21 cellular contexts compared by ENCODE assay signal in genomic region chr3:102444101-102444500, GRCh38. TPM values are rescaled to one million over a fixed set of nuclear protein-coding genes. Genes with fewer than 3 reads are reported as not detected.
DNase-seq lines count a peak whose midpoint lies in the region; TF ChIP-seq lines count a peak whose summit lies in the region.
"Had no signal": no experiment of that assay in that cellular context is flagged by ENCODE, and none has a peak within 500 bp of the region (broad histone marks: within the 10 kb centered on the region; RNA-seq: fewer than 3 reads in every experiment).

No MANE protein-coding gene starts in this region.

- no peak overlapping the region for H2AFZ ChIP-seq in fibroblast of lung (ENCODE audit: low read length)
- H2AFZ ChIP-seq in mesenchymal stem cell (ENCODE audit: low read depth, low read length): no peak overlapping the region

- H3K4me3 ChIP-seq in fibroblast of lung (replicated peaks in 1 of 4; ENCODE audit: control extremely low read depth in 1 of 4, insufficient read depth in 1 of 4, low read depth in 3 of 4, low read length in 4 of 4) (no peak overlapping the region), mesenchymal stem cell (ENCODE audit: insufficient read depth in 1 of 2, low read depth in 1 of 2, low read length in 2 of 2) (no peak overlapping the region)
- H3K4me3 ChIP-seq: ascending aorta; BLaER1 treated with 17β-estradiol and CSF1 and Interleukin-3, amounts not matched to agents 10 nM and 100 nM; gastroesophageal sphincter had no signal

- no peaks in the 10 kb centered on the region for H3K79me1 ChIP-seq in mesenchymal stem cell (replicated peaks; ENCODE audit: low read length, poor library complexity, severe bottlenecking)

- no peak overlapping the region for H2AK5ac ChIP-seq in mesenchymal stem cell (ENCODE audit: low read length, severe bottlenecking)

- H3K27ac ChIP-seq in fibroblast of lung (ENCODE audit: insufficient read depth, low read length) (no peak overlapping the region), mesenchymal stem cell (ENCODE audit: low read length, poor library complexity, severe bottlenecking) (no peak overlapping the region)
- H3K27ac ChIP-seq: ascending aorta; BLaER1 treated with 17β-estradiol and CSF1 and Interleukin-3, amounts not matched to agents 10 nM and 100 nM; gastroesophageal sphincter; RWPE1 had no signal

- no peak overlapping the region for H3K18ac ChIP-seq in mesenchymal stem cell (ENCODE audit: low read depth in 1 of 2, low read length in 2 of 2)

- TF ChIP-seq CTCF in fibroblast of lung (conservative IDR thresholded peaks at IDR 0.05 in 1 of 2, IDR thresholded peaks at IDR 0.05 in 1 of 2; ENCODE audit: low read depth in 1 of 2, low read length in 2 of 2): no peak

- 100% methylated on average over 1 of the region's 2 CpGs for WGBS in mesenchymal stem cell

- no peak overlapping the region for H2BK12ac ChIP-seq in mesenchymal stem cell (ENCODE audit: low read length in 2 of 2)

- H4K91ac ChIP-seq in mesenchymal stem cell (ENCODE audit: low read length): no peak overlapping the region

- H3K23ac ChIP-seq in mesenchymal stem cell (ENCODE audit: low read length in 2 of 2): no peak overlapping the region

- H3K4me1 ChIP-seq in fibroblast of lung (ENCODE audit: control insufficient read depth, extremely low read depth, insufficient read depth, low read length) (no peaks in the 10 kb centered on the region), mesenchymal stem cell (ENCODE audit: control insufficient read depth, insufficient read depth, low read depth, low read length) (no peaks in the 10 kb centered on the region)
- H3K4me1 ChIP-seq: ascending aorta; BLaER1 treated with 17β-estradiol and CSF1 and Interleukin-3, amounts not matched to agents 10 nM and 100 nM; gastroesophageal sphincter had no signal

- H3K14ac ChIP-seq in mesenchymal stem cell (ENCODE audit: low read length in 2 of 2): no peak overlapping the region

- no peak overlapping the region for H2BK15ac ChIP-seq in mesenchymal stem cell (ENCODE audit: low read depth, poor library complexity, severe bottlenecking)

- H3K9me3 ChIP-seq in fibroblast of lung (ENCODE audit: control insufficient read depth, insufficient read depth, low read depth, low read length) (no peaks in the 10 kb centered on the region), mesenchymal stem cell (ENCODE audit: control insufficient read depth, low read length) (no peaks in the 10 kb centered on the region)
- H3K9me3 ChIP-seq: ascending aorta; BLaER1 treated with 17β-estradiol and CSF1 and Interleukin-3, amounts not matched to agents 10 nM and 100 nM; gastroesophageal sphincter had no signal

- no peak overlapping the region for H4K8ac ChIP-seq in mesenchymal stem cell (ENCODE audit: low read length)

- DNase-seq in GM04504 (ENCODE audit: low read depth) (peak; percentile 10), SK-N-DZ (ENCODE audit: low spot score) (peak; percentile 49), fibroblast of lung (ENCODE audit: low read depth in 2 of 2) (peak; percentile 45 to 69), stromal cell of bone marrow (ENCODE audit: low read depth) (peak; percentile 3), mesenchymal stem cell (no peak), NCI-H526 treated with DMSO at 0.1 percent for 48 hours (lab: John Stamatoyannopoulos, UW) (no peak)
- DNase-seq in stimulated activated naive CD4-positive, alpha-beta T cell (lab: John Stamatoyannopoulos, UW): no peak
- DNase-seq: activated naive CD4-positive, alpha-beta T cell treated with anti-CD3 and anti-CD28 coated beads, Interleukin-2, amount 50 U/mL, for 16 hours; Calu3; cortex of kidney; kidney; mammary epithelial cell; NCI-H146; NCI-H226; stimulated activated CD4-positive, alpha-beta T cell treated with anti-CD3 and anti-CD28 coated beads, Interleukin-12 subunit alpha, Interleukin-12 subunit beta, amount 100 ng/mL, for 4 hours had no signal

- H3K79me2 ChIP-seq in fibroblast of lung (ENCODE audit: control insufficient read depth, insufficient read depth, low read length): no peaks in the 10 kb centered on the region

- no peaks in the 10 kb centered on the region for H3K27me3 ChIP-seq in fibroblast of lung (ENCODE audit: control insufficient read depth, insufficient read depth, low read length)
- H3K27me3 ChIP-seq in mesenchymal stem cell (ENCODE audit: control insufficient read depth in 1 of 2, insufficient read depth in 1 of 2, low read length in 2 of 2): no peaks in the 10 kb centered on the region
- H3K27me3 ChIP-seq: ascending aorta; BLaER1 treated with 17β-estradiol and CSF1 and Interleukin-3, amounts not matched to agents 10 nM and 100 nM; gastroesophageal sphincter had no signal

- no peak overlapping the region for H3K4me2 ChIP-seq in fibroblast of lung (ENCODE audit: extremely low read depth, insufficient read depth, low read length)
- H3K4me2 ChIP-seq in mesenchymal stem cell (ENCODE audit: low read length, poor library complexity, severe bottlenecking): no peak overlapping the region
- H3K4me2 ChIP-seq: BLaER1 treated with 17β-estradiol and CSF1 and Interleukin-3, amounts not matched to agents 10 nM and 100 nM had no signal

- no peaks in the 10 kb centered on the region for H4K20me1 ChIP-seq in fibroblast of lung (ENCODE audit: control insufficient read depth, extremely low read depth, insufficient read depth, low read length)
- H4K20me1 ChIP-seq: BLaER1 treated with 17β-estradiol and CSF1 and Interleukin-3, amounts not matched to agents 10 nM and 100 nM had no signal

- H2BK5ac ChIP-seq in mesenchymal stem cell (ENCODE audit: low read depth, low read length, poor library complexity, severe bottlenecking): no peak overlapping the region

- H3K4ac ChIP-seq in mesenchymal stem cell (ENCODE audit: low read depth in 1 of 2, low read length in 2 of 2): no peak overlapping the region

- H3K9ac ChIP-seq in fibroblast of lung (ENCODE audit: insufficient read depth, low read length) (no peak overlapping the region), mesenchymal stem cell (ENCODE audit: low read length) (no peak overlapping the region)
- H3K9ac ChIP-seq: BLaER1 treated with 17β-estradiol and CSF1 and Interleukin-3, amounts not matched to agents 10 nM and 100 nM had no signal

- no peaks in the 10 kb centered on the region for H3K36me3 ChIP-seq in fibroblast of lung (ENCODE audit: control insufficient read depth, insufficient read depth, low read length)
- no peaks in the 10 kb centered on the region for H3K36me3 ChIP-seq in mesenchymal stem cell (ENCODE audit: control insufficient read depth in 1 of 2, insufficient read depth in 2 of 2, low read depth in 1 of 2, low read length in 2 of 2)
- H3K36me3 ChIP-seq: ascending aorta; BLaER1 treated with 17β-estradiol and CSF1 and Interleukin-3, amounts not matched to agents 10 nM and 100 nM; gastroesophageal sphincter had no signal

- H2BK120ac ChIP-seq in mesenchymal stem cell (ENCODE audit: low read depth, low read length): no peak overlapping the region

RNA-seq across cellular contexts. Expression of gene ZPLD1, which starts 9.3 kb away (rescaled TPM):
- not detected in 2 replicates for polyA plus RNA-seq in SK-N-DZ (2014; cell fraction: cytosol; rRNA removed)
- polyA plus RNA-seq in SK-N-DZ (2014; cell fraction: nucleus; rRNA removed): not detected in 2 replicates
- 0.17 TPM in 1 of 2 replicates, not detected in the other for total RNA-seq in fibroblast of lung
- polyA plus RNA-seq in fibroblast of lung: 0.02 TPM in 1 of 2 replicates, not detected in the other
- 0.03 TPM in 1 of 2 replicates, not detected in the other for polyA plus RNA-seq in fibroblast of lung (2012)
- not detected in 2 replicates for polyA minus RNA-seq in fibroblast of lung (ENCODE audit: low replicate concordance)
- 0.01 TPM for polyA plus RNA-seq in mesenchymal stem cell (2013, experiment 1 of 2)
- not detected for polyA plus RNA-seq in mesenchymal stem cell (2013, experiment 2 of 2)
- total RNA-seq: ascending aorta, G401, osteoblast had no signal

Comparison
In these comparisons a context has a peak if more than half of its experiments do, and no peak if none do; other contexts are left out.
1. DNase-seq: peak in GM04504 (single experiment), SK-N-DZ (single experiment), fibroblast of lung (2 of 2) and stromal cell of bone marrow (single experiment); none in mesenchymal stem cell (single experiment), stimulated activated naive CD4-positive, alpha-beta T cell (0 of 6) and NCI-H526 treated with DMSO at 0.1 percent for 48 hours (single experiment).